1 cellular context compared by ENCODE assay signal in the genomic region with DNA sequence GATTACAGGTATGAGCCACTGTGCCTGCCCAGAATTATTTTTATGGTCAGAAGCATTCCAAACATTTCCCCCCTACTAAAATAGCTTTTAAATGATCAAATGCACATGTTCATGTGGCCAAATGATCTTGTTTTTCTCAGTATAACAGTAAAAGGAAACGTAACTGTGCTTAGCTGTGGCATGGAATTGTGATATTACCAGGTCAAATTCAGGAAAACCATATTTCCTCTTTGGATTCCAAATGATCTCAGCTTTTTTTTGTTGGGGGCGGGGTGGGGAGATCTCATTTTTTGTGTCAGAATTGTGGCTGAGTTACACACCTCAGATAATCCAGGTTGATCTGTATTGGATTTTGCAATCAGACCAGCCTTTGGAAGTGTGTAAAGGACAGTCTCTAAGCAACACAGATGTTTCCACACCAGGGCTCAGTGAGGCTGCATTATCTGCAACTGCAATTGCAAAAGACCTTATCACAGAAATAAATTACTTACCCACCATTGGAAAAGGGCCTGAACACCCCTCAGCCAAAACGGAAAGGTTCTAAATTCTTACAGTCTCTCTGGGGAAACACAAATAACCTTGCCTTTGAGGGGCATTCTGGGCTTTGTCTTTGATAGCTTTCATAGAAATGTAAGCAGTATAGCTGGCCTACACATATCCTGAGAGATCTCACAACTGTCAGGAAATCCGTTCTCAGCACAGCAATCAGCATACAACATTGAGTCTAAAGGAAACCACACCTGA.
TF ChIP-seq lines count a peak whose summit lies in the region.

No MANE protein-coding gene starts in this region.

TF ChIP-seq in GM12878, 131 proteins besides CTCF, POLR2A, EP300 and RAD21:
- TF ChIP-seq IKZF1 (conservative IDR thresholded peaks at IDR 0.05) (no peak), IKZF2 (IDR thresholded peaks at IDR 0.05) (no peak), SMC3 (IDR thresholded peaks at IDR 0.05; ENCODE audit: borderline replicate concordance, low read length) (no peak), SP1 (IDR thresholded peaks at IDR 0.05; ENCODE audit: low read depth, low read length) (no peak), NFYA (IDR thresholded peaks at IDR 0.05; ENCODE audit: borderline replicate concordance, low read depth, low read length) (no peak), MTA3 (IDR thresholded peaks at IDR 0.05; ENCODE audit: borderline replicate concordance, low read length) (no peak), FOXM1 (IDR thresholded peaks at IDR 0.05; ENCODE audit: low read depth, low read length) (no peak), PAX5 (IDR thresholded peaks at IDR 0.05; ENCODE audit: borderline replicate concordance, low read depth, low read length) (no peak), SMARCA5 (IDR thresholded peaks at IDR 0.05) (no peak), PML (IDR thresholded peaks at IDR 0.05; ENCODE audit: low read length) (no peak), BMI1 (IDR thresholded peaks at IDR 0.05; ENCODE audit: borderline replicate concordance) (no peak), ZNF217 (IDR thresholded peaks at IDR 0.05) (no peak), NFXL1 (IDR thresholded peaks at IDR 0.05; ENCODE audit: borderline replicate concordance) (no peak), IRF4 (IDR thresholded peaks at IDR 0.05; ENCODE audit: low read depth, low read length) (no peak), ZSCAN29 (IDR thresholded peaks at IDR 0.05) (no peak), NFIC (IDR thresholded peaks at IDR 0.05; ENCODE audit: low read depth, low read length) (no peak)
- TF ChIP-seq, protein P1, sequence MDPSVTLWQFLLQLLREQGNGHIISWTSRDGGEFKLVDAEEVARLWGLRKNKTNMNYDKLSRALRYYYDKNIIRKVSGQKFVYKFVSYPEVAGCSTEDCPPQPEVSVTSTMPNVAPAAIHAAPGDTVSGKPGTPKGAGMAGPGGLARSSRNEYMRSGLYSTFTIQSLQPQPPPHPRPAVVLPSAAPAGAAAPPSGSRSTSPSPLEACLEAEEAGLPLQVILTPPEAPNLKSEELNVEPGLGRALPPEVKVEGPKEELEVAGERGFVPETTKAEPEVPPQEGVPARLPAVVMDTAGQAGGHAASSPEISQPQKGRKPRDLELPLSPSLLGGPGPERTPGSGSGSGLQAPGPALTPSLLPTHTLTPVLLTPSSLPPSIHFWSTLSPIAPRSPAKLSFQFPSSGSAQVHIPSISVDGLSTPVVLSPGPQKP (IDR thresholded peaks at IDR 0.05; ENCODE audit: low read depth, low read length), result no peak
- TF ChIP-seq, protein P2, sequence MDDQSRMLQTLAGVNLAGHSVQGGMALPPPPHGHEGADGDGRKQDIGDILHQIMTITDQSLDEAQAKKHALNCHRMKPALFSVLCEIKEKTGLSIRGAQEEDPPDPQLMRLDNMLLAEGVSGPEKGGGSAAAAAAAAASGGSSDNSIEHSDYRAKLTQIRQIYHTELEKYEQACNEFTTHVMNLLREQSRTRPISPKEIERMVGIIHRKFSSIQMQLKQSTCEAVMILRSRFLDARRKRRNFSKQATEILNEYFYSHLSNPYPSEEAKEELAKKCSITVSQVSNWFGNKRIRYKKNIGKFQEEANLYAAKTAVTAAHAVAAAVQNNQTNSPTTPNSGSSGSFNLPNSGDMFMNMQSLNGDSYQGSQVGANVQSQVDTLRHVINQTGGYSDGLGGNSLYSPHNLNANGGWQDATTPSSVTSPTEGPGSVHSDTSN (IDR thresholded peaks at IDR 0.05; ENCODE audit: insufficient replicate concordance, low read depth, low read length), result no peak
- TF ChIP-seq, protein P3, sequence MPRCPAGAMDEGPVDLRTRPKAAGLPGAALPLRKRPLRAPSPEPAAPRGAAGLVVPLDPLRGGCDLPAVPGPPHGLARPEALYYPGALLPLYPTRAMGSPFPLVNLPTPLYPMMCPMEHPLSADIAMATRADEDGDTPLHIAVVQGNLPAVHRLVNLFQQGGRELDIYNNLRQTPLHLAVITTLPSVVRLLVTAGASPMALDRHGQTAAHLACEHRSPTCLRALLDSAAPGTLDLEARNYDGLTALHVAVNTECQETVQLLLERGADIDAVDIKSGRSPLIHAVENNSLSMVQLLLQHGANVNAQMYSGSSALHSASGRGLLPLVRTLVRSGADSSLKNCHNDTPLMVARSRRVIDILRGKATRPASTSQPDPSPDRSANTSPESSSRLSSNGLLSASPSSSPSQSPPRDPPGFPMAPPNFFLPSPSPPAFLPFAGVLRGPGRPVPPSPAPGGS (IDR thresholded peaks at IDR 0.05; ENCODE audit: borderline replicate concordance, insufficient read depth, low read depth, low read length, poor library complexity, severe bottlenecking), result no peak
